Comparison of ENCODE assay signal across 23 cellular contexts in genomic region chr9:88370346-88370745, GRCh38. TPM values are rescaled to one million over a fixed set of nuclear protein-coding genes. Genes with fewer than 3 reads are reported as not detected.
DNase-seq lines count a peak whose midpoint lies in the region; ATAC-seq, FAIRE-seq and TF ChIP-seq lines count a peak whose summit lies in the region.
"Had no signal": no experiment of that assay in that cellular context is flagged by ENCODE, and none has a peak within 500 bp of the region (broad histone marks: within the 10 kb centered on the region; RNA-seq: fewer than 3 reads in every experiment).

No MANE protein-coding gene starts in this region.

- peak; percentile 39 for DNase-seq in EH (ENCODE audit: low read depth)
- DNase-seq in SK-N-MC (ENCODE audit: low read depth, low spot score) = peak; percentile 37
- peak; percentile 55 for DNase-seq in left kidney (ENCODE audit: low read depth, low spot score)
- no peak for DNase-seq in activated CD4-positive, alpha-beta T cell treated with anti-CD3 and anti-CD28 coated beads, Interleukin-2, amount 50 U/mL, for 4 hours
- DNase-seq in HepG2 (ENCODE audit: low spot score) = no peak
- DNase-seq: DMS79 treated with DMSO at 0.1 percent for 48 hours, H7, Kasumi-1, MM.1S, NCI-H1092 treated with DMSO at 0.1 percent for 48 hours, NCI-H1694 treated with DMSO at 0.1 percent for 48 hours, NCI-H2107, NCI-H510A treated with DMSO at 0.1 percent for 48 hours, NCI-H82, OCI-M1, RPMI8226, SIG-M5, T-helper 17 cell had no signal

- TF ChIP-seq EP300 in HepG2 (IDR thresholded peaks at IDR 0.05; ENCODE audit: low read depth in 2 of 2, low read length in 2 of 2) (no peak), HepG2 (CRISPR knock-in tag; IDR thresholded peaks at IDR 0.05; ENCODE audit: borderline replicate concordance) (no peak)

- no peak overlapping the region for H3K9ac ChIP-seq in SK-N-MC (ENCODE audit: insufficient read length)
- H3K9ac ChIP-seq in HepG2 (ENCODE audit: insufficient read depth, low read depth, low read length) = no peak overlapping the region

- TF ChIP-seq POLR2A in HepG2 (IDR thresholded peaks at IDR 0.05; ENCODE audit: insufficient read depth in 1 of 2, low read depth in 2 of 2, low read length in 2 of 2) = no peak

- POLR2A ChIA-PET in HEK293 (lab: Yijun Ruan, JAX) (no interaction called here), HepG2 (lab: Yijun Ruan, JAX) (no interaction called here)

- no peak overlapping the region for H3K4me2 ChIP-seq in HepG2 (ENCODE audit: low read depth, low read length)

- BruUV-seq in HepG2 (replicated peaks; lab: Mats Ljungman, UMichigan) = no TSS peak

- TF ChIP-seq RAD21 in HepG2 (CRISPR knock-in tag; IDR thresholded peaks at IDR 0.05) = no peak

- no peaks in the 10 kb centered on the region for H4K20me1 ChIP-seq in HepG2 (ENCODE audit: insufficient read depth, low read length)

- H2AFZ ChIP-seq in HepG2 (ENCODE audit: low read length) = no peak overlapping the region

- in situ Hi-C loops in HepG2 (cut with HindIII; ENCODE audit: extremely low pct_ligation_motif_present, low pct_unique_long_range_greater_than_20kb) = no loop called here

- ATAC-seq in GM18511 (IDR thresholded peaks at IDR 0.05; ENCODE audit: unreplicated experiment) (no peak), GM19397 (IDR thresholded peaks at IDR 0.05; ENCODE audit: unreplicated experiment) (no peak), HepG2 (no peak)
- ATAC-seq: T-helper 17 cell had no signal

- peaks cover 0 to 7% of the 10 kb centered on the region in 2 experiments; a peak in 1 of 5 replicates for H3K27me3 ChIP-seq in HepG2 (ENCODE audit: control insufficient read depth in 1 of 2, insufficient read depth in 2 of 2, low read length in 2 of 2)

- TF ChIP-seq CTCF in HEK293 (tag by site-specific recombination; IDR thresholded peaks at IDR 0.05) (no peak), HepG2 (CRISPR knock-in tag; IDR thresholded peaks at IDR 0.05) (no peak)

- H3K36me3 ChIP-seq in HEK293 (ENCODE audit: control insufficient read depth in 2 of 2, insufficient read depth in 1 of 2, low read length in 2 of 2) (no peaks in the 10 kb centered on the region), SK-N-MC (ENCODE audit: insufficient read depth, low read length) (no peaks in the 10 kb centered on the region), HepG2 (replicated peaks in 1 of 2; ENCODE audit: control insufficient read depth in 1 of 2, insufficient read depth in 2 of 2, low read length in 2 of 2) (no peaks in the 10 kb centered on the region)

- FAIRE-seq in HepG2 (lab: Jason Lieb, UNC) = no peak
- FAIRE-seq: GM12891 had no signal

- CTCF ChIA-PET in HEK293 (lab: Yijun Ruan, JAX) = no interaction called here
- CTCF ChIA-PET in HepG2 (lab: Yijun Ruan, JAX; ENCODE audit: low intra/inter-chr PET ratio, low total read pairs) = no interaction called here

- H3K4me1 ChIP-seq in HEK293 (ENCODE audit: control insufficient read depth, insufficient read depth, low read length) (no peaks in the 10 kb centered on the region), HepG2 (ENCODE audit: insufficient read depth, low read length) (no peaks in the 10 kb centered on the region)

- intact Hi-C loops in HepG2 (cut with micrococcal nuclease; ENCODE audit: unreplicated experiment) = no loop called here

- H3K9me3 ChIP-seq in HEK293 (ENCODE audit: control insufficient read depth, insufficient read depth, low read depth, low read length) (no peaks in the 10 kb centered on the region), SK-N-MC (ENCODE audit: low read depth, low read length) (no peaks in the 10 kb centered on the region), HepG2 (ENCODE audit: low read length) (peaks cover 6% of the 10 kb centered on the region; the same call in 1 of the 2 replicates)

- H3K27ac ChIP-seq in HEK293 (ENCODE audit: extremely low read depth, low read depth, low read length) (no peak overlapping the region), SK-N-MC (no peak overlapping the region), HepG2 (ENCODE audit: extremely low read length, insufficient read depth, low read length) (no peak overlapping the region)
- H3K27ac ChIP-seq: C4-2B had no signal

- no peaks in the 10 kb centered on the region for H3K79me2 ChIP-seq in HepG2 (ENCODE audit: insufficient read depth, low read length)

- H3K4me3 ChIP-seq in HEK293 (ENCODE audit: low read depth, low read length) = no peak overlapping the region
- no peak overlapping the region for H3K4me3 ChIP-seq in SK-N-MC
- no peak overlapping the region for H3K4me3 ChIP-seq in HepG2 (replicated peaks in 1 of 3; ENCODE audit: insufficient read depth in 1 of 3, low read depth in 2 of 3, low read length in 3 of 3)

TF ChIP-seq in HEK293, 187 proteins besides CTCF, POLR2A, EP300 and RAD21:
- TF ChIP-seq ZNF18 (tag by site-specific recombination; IDR thresholded peaks at IDR 0.05) = no peak
- TF ChIP-seq TCF7L2 (IDR thresholded peaks at IDR 0.05; ENCODE audit: borderline replicate concordance, low read depth, low read length) = peak; percentile 73

TF ChIP-seq in HepG2, 621 proteins besides CTCF, POLR2A, EP300 and RAD21 (continues in another document):
- TF ChIP-seq ZNF142 (CRISPR knock-in tag; IDR thresholded peaks at IDR 0.05) (no peak), ETV6 (CRISPR knock-in tag; conservative IDR thresholded peaks at IDR 0.05) (no peak), ATM (IDR thresholded peaks at IDR 0.05; ENCODE audit: borderline replicate concordance) (no peak), TAF1 (CRISPR knock-in tag; IDR thresholded peaks at IDR 0.05) (no peak), ZSCAN25 (CRISPR knock-in tag; IDR thresholded peaks at IDR 0.05) (no peak), FOXJ3 (CRISPR knock-in tag; IDR thresholded peaks at IDR 0.05; ENCODE audit: borderline replicate concordance) (no peak), RBFOX2 (IDR thresholded peaks at IDR 0.05; ENCODE audit: low read depth, low read length) (no peak)

RNA-seq across cellular contexts. Expression of gene SPIN1, which starts 17.9 kb away (rescaled TPM):
- 24.3 and 38.4 TPM in 2 replicates for total RNA-seq in HepG2 (2016; rRNA removed; fragmentation: Illumina TruSeq; extraction: Trizol)
- total RNA-seq in HepG2 (2016; cell fraction: cytosol; rRNA removed; fragmentation: Illumina TruSeq; extraction: Trizol; ENCODE audit: low read depth) = 12.5 and 14.0 TPM in 2 replicates
- 24.5 and 35.0 TPM in 2 replicates for total RNA-seq in HepG2 (2016; cell fraction: insoluble cytoplasmic fraction; rRNA removed; fragmentation: Illumina TruSeq; extraction: Trizol)
- total RNA-seq in HepG2 (2016; cell fraction: membrane; rRNA removed; fragmentation: Illumina TruSeq; extraction: Trizol) = 28.2 and 28.5 TPM in 2 replicates
- total RNA-seq in HepG2 (2016; cell fraction: nucleus; rRNA removed; fragmentation: Illumina TruSeq; extraction: Trizol) = 19.6 and 24.3 TPM in 2 replicates
- 17.9 and 20.0 TPM in 2 replicates for polyA plus RNA-seq in HepG2 (2011; rRNA removed)
- polyA plus RNA-seq in HepG2 (2011; cell fraction: cytosol; rRNA removed) = 9.8 and 17.5 TPM in 2 replicates
- 15.1 and 18.4 TPM in 2 replicates for polyA plus RNA-seq in HepG2 (2011; cell fraction: nucleus; rRNA removed)
- polyA plus RNA-seq in HepG2 (2012) = 18.2 and 18.8 TPM in 2 replicates
- polyA plus RNA-seq in HepG2 (2016; cell fraction: cytosol; fragmentation: Illumina TruSeq; extraction: Trizol; ENCODE audit: low read depth) = 2.3 and 2.7 TPM in 2 replicates
- polyA plus RNA-seq in HepG2 (2016; cell fraction: insoluble cytoplasmic fraction; fragmentation: Illumina TruSeq; extraction: Trizol; ENCODE audit: low read depth) = 33.7 and 34.5 TPM in 2 replicates
- 13.0 and 14.7 TPM in 2 replicates for polyA plus RNA-seq in HepG2 (2016; cell fraction: membrane; fragmentation: Illumina TruSeq; extraction: Trizol; ENCODE audit: low read depth)
- polyA plus RNA-seq in HepG2 (2016; cell fraction: nucleus; fragmentation: Illumina TruSeq; extraction: Trizol; ENCODE audit: insufficient read depth, low read depth) = 27.7 and 31.7 TPM in 2 replicates
- polyA minus RNA-seq in HepG2 (2011; rRNA and poly(A)+ RNA removed; ENCODE audit: low replicate concordance) = 20.1 and 42.8 TPM in 2 replicates
- polyA minus RNA-seq in HepG2 (2011; cell fraction: cytosol; rRNA and poly(A)+ RNA removed) = 17.2 and 17.5 TPM in 2 replicates
- polyA minus RNA-seq in HepG2 (2011; cell fraction: nucleus; rRNA and poly(A)+ RNA removed) = 21.2 and 23.7 TPM in 2 replicates

Comparison
In these comparisons a context has a peak if more than half of its experiments do, and no peak if none do; other contexts are left out.
1. DNase-seq: peak in EH (single experiment), SK-N-MC (single experiment) and left kidney (single experiment); none in activated CD4-positive, alpha-beta T cell treated with anti-CD3 and anti-CD28 coated beads, Interleukin-2, amount 50 U/mL, for 4 hours (0 of 2) and HepG2 (single experiment).